Comparison of ENCODE assay signal across 8 cellular contexts in the genomic region with DNA sequence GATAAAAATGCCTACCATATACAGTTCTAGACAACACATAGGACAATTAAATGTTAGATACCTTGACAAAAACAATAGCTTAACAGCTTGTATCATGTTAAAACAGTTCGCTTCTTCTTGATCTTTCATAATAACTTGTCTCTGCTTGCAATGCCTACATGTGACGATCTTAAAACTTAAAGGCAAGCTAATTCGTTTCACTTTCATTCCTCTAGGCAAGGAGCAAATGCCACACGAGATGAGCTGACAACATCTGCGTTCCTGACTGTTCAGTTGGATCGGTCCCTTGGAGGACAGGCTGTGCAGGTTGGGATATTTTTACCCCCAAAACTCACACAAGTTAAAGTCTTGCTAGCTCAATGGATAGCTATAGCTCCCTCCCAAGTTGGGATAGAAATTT. TPM values are rescaled to one million over a fixed set of nuclear protein-coding genes. Genes with fewer than 3 reads are reported as not detected.
A peak's percentile ranks its signal among the peaks of the same experiment; 100 is the strongest.
DNase-seq lines count a peak whose midpoint lies in the region; ATAC-seq and TF ChIP-seq lines count a peak whose summit lies in the region.

No MANE protein-coding gene starts in this region.

- peak overlapping the region in 1 of 4 donors; percentile 3 for H3K4me3 ChIP-seq in tibial nerve

- CTCF ChIA-PET in activated CD4-positive, alpha-beta T cell treated with anti-CD3 and anti-CD28 coated beads for 36 hours (lab: Charles Lee) = interaction anchor here (0.6 to 1.2 kb wide), 16 partner anchors 8 to 627 kb away, joined by 3 to 15 read pairs (median 3); no protein-coding TSS in a partner anchor
- CTCF ChIA-PET in T-cell (lab: Charles Lee) = interaction anchor here (0.6 to 1.5 kb wide), 22 partner anchors 18 to 1811 kb away, joined by 3 to 10 read pairs (median 4); partner anchors contain the start of genes ARL4A (in 2 of the 2) and TMEM106B (in 1 of the 2)

- peaks cover 2% of the 10 kb centered on the region for H3K27me3 Mint-ChIP-seq in activated CD4-positive, alpha-beta T cell treated with anti-CD3 and anti-CD28 coated beads for 36 hours
- H3K27me3 Mint-ChIP-seq in T-cell (no peaks in the 10 kb centered on the region), chondrocyte (ENCODE audit: low read depth) (peaks cover 9% of the 10 kb centered on the region)
- no peaks in the 10 kb centered on the region for H3K27me3 Mint-ChIP-seq in natural killer cell treated with Interleukin-12 subunit alpha and Interleukin-12 subunit beta and Interleukin-15 and Interleukin-18, amount 100 ng/mL, for 72 hours

- TF ChIP-seq EP300 in tibial nerve (IDR thresholded peaks at IDR 0.05) = no peak

- H3K36me3 ChIP-seq in tibial nerve = no peaks in the 10 kb centered on the region

- H3K27ac ChIP-seq in tibial nerve = no peak overlapping the region

- peak overlapping the region; percentile 65 for H3K4me3 Mint-ChIP-seq in activated CD4-positive, alpha-beta T cell treated with anti-CD3 and anti-CD28 coated beads for 36 hours
- peak overlapping the region; percentile 64 to 82 (median 73) for H3K4me3 Mint-ChIP-seq in T-cell
- H3K4me3 Mint-ChIP-seq in natural killer cell treated with Interleukin-12 subunit alpha and Interleukin-12 subunit beta and Interleukin-15 and Interleukin-18, amount 100 ng/mL, for 72 hours = peak overlapping the region; percentile 79
- H3K4me3 Mint-ChIP-seq in chondrocyte (ENCODE audit: unreplicated experiment) = no peak overlapping the region

- intact Hi-C loops in activated CD4-positive, alpha-beta T cell treated with anti-CD3 and anti-CD28 coated beads for 36 hours (cut with DNase I, micrococcal nuclease) = loop anchor here (5.0 kb wide), 3 partner anchors 51 to 1821 kb away; partner anchors contain the start of gene ARL4A (in 1 of the 2)

- POLR2A ChIA-PET in activated CD4-positive, alpha-beta T cell treated with anti-CD3 and anti-CD28 coated beads for 36 hours (lab: Charles Lee) = interaction anchor here (0.8 kb wide), 1 partner anchor 51 kb away, joined by 3 read pairs; no protein-coding TSS in a partner anchor
- POLR2A ChIA-PET in T-cell (lab: Charles Lee) = interaction anchor here (0.6 to 1.4 kb wide), 2 partner anchors 24 to 51 kb away, joined by 3 to 18 read pairs; partner anchors contain the start of gene ARL4A (in 1 of the 2)

- H3K27me3 ChIP-seq in tibial nerve = no peaks in the 10 kb centered on the region

- TF ChIP-seq CTCF in chondrocyte (IDR thresholded peaks at IDR 0.05) = no peak
- no peak for TF ChIP-seq CTCF in tibial nerve (IDR thresholded peaks at IDR 0.05)

- WGBS in tibial nerve, 2 donors = 63 to 67% methylated on average over 6 of the region's 6 CpGs

- no peaks in the 10 kb centered on the region for H3K36me3 Mint-ChIP-seq in activated CD4-positive, alpha-beta T cell treated with anti-CD3 and anti-CD28 coated beads for 36 hours (ENCODE audit: low read depth)
- H3K36me3 Mint-ChIP-seq in T-cell = no peaks in the 10 kb centered on the region
- H3K36me3 Mint-ChIP-seq in natural killer cell treated with Interleukin-12 subunit alpha and Interleukin-12 subunit beta and Interleukin-15 and Interleukin-18, amount 100 ng/mL, for 72 hours = no peaks in the 10 kb centered on the region
- H3K36me3 Mint-ChIP-seq in chondrocyte (ENCODE audit: low read depth) = no peaks in the 10 kb centered on the region

- ATAC-seq in activated CD4-positive, alpha-beta T cell treated with anti-CD3 and anti-CD28 coated beads for 36 hours = peak; percentile 83
- ATAC-seq in HG02852 (IDR thresholded peaks at IDR 0.05; ENCODE audit: unreplicated experiment) (peak; percentile 74), T-cell (replicated peaks in 1 of 4) (peak in 3 of 4 experiments; percentile 54 to 77 (median 72))
- ATAC-seq in natural killer cell treated with Interleukin-12 subunit alpha and Interleukin-12 subunit beta and Interleukin-15 and Interleukin-18, amount 100 ng/mL, for 72 hours = peak; percentile 53 to 70

- no peak for TF ChIP-seq POLR2A in tibial nerve (IDR thresholded peaks at IDR 0.05)

- peaks cover 0 to 18% (median 4%) of the 10 kb centered on the region in 4 donors for H3K4me1 ChIP-seq in tibial nerve

- no peaks in the 10 kb centered on the region for H3K9me3 Mint-ChIP-seq in activated CD4-positive, alpha-beta T cell treated with anti-CD3 and anti-CD28 coated beads for 36 hours (ENCODE audit: low read depth)
- H3K9me3 Mint-ChIP-seq in T-cell (no peaks in the 10 kb centered on the region), chondrocyte (ENCODE audit: low read depth) (no peaks in the 10 kb centered on the region)
- H3K9me3 Mint-ChIP-seq in natural killer cell treated with Interleukin-12 subunit alpha and Interleukin-12 subunit beta and Interleukin-15 and Interleukin-18, amount 100 ng/mL, for 72 hours = no peaks in the 10 kb centered on the region

- peaks cover 21% of the 10 kb centered on the region for H3K4me1 Mint-ChIP-seq in activated CD4-positive, alpha-beta T cell treated with anti-CD3 and anti-CD28 coated beads for 36 hours
- H3K4me1 Mint-ChIP-seq in T-cell = peaks cover 21 to 35% (median 28%) of the 10 kb centered on the region in 3 donors
- H3K4me1 Mint-ChIP-seq in natural killer cell treated with Interleukin-12 subunit alpha and Interleukin-12 subunit beta and Interleukin-15 and Interleukin-18, amount 100 ng/mL, for 72 hours (ENCODE audit: low read depth in 2 of 2) = peaks cover 10 to 20% of the 10 kb centered on the region in 2 donors
- peaks cover 3% of the 10 kb centered on the region for H3K4me1 Mint-ChIP-seq in chondrocyte (ENCODE audit: low read depth)

- DNase-seq in activated CD4-positive, alpha-beta T cell treated with anti-CD3 and anti-CD28 coated beads for 36 hours = peak; percentile 20
- no peak for DNase-seq in activated CD4-positive, alpha-beta T cell treated with anti-CD3 and anti-CD28 coated beads for 1 hour
- peak in 3 of 34 experiments; percentile 0 to 7 (median 4) for DNase-seq in T-cell
- no peak for DNase-seq in natural killer cell treated with Interleukin-12 subunit alpha and Interleukin-12 subunit beta and Interleukin-15 and Interleukin-18, amount 100 ng/mL, for 72 hours (ENCODE audit: low spot score)
- DNase-seq in chondrocyte (ENCODE audit: low spot score) = no peak
- DNase-seq in NCI-H1105 treated with DMSO at 0.1 percent for 48 hours (lab: John Stamatoyannopoulos, UW) = no peak
- DNase-seq in tibial nerve (ENCODE audit: low spot score in 2 of 2) = no peak

- peak overlapping the region; percentile 58 for H3K27ac Mint-ChIP-seq in activated CD4-positive, alpha-beta T cell treated with anti-CD3 and anti-CD28 coated beads for 36 hours
- H3K27ac Mint-ChIP-seq in T-cell = peak overlapping the region; percentile 80 to 81
- H3K27ac Mint-ChIP-seq in natural killer cell treated with Interleukin-12 subunit alpha and Interleukin-12 subunit beta and Interleukin-15 and Interleukin-18, amount 100 ng/mL, for 72 hours = peak overlapping the region; percentile 41 to 48
- no peak overlapping the region for H3K27ac Mint-ChIP-seq in chondrocyte (ENCODE audit: unreplicated experiment)

- no peaks in the 10 kb centered on the region for H3K9me3 ChIP-seq in tibial nerve

RNA-seq across cellular contexts. Expression of gene ARL4A, which starts 51.6 kb away (rescaled TPM):
- total RNA-seq in activated CD4-positive, alpha-beta T cell treated with anti-CD3 and anti-CD28 coated beads for 36 hours = 10 to 100 TPM in 1 of 2 experiments, 1 to 10 TPM in 1; 7.5 to 10.4 TPM
- total RNA-seq in T-cell (10 to 100 TPM in 3 of 5 donors, 1 to 10 TPM in 2; 7.0 to 98.2 (median 13.6) TPM), chondrocyte (12.7 to 15.3 TPM (median 14.9 TPM) in 3 replicates), tibial nerve (10 to 100 TPM; 27.4 to 44.1 (median 34.2) TPM)
- total RNA-seq in natural killer cell treated with Interleukin-12 subunit alpha and Interleukin-12 subunit beta and Interleukin-15 and Interleukin-18, amount 100 ng/mL, for 72 hours = 10 to 100 TPM in 1 of 2 donors, 1 to 10 TPM in 1; 9.4 to 16.3 TPM
